ENCODE assay signal across 8 cellular contexts in the genomic region with DNA sequence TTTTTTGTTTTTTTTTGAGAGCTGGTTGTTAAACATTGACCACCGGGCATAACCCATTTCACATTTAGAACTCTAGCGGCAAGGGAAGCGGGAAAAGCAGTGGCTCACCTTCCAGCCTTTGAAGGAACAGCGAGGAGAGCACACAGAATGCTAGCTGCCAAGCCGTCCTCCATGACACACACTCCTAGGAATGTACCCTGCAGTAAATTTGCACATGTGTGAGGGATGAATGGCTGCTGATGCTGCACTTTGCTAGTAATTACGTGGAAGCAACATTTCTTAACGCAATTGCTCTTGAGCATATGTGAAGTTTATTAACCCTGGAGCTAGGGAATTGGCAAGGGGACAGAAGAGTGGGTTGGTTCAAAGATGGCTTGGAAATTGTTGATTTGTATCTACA.
A peak's percentile ranks its signal among the peaks of the same experiment; 100 is the strongest.
DNase-seq lines count a peak whose midpoint lies in the region; ATAC-seq and TF ChIP-seq lines count a peak whose summit lies in the region.

No MANE protein-coding gene starts in this region.

- intact Hi-C loops in left lung (cut with DNase I) = no loop called here

- no peak overlapping the region for H3K4me3 Mint-ChIP-seq in stimulated activated naive CD8-positive, alpha-beta T cell treated with anti-CD3 and anti-CD28 coated beads, Interleukin-15, Interleukin-2, amounts not matched to agents 100 ng/mL and 50 ng/mL, for 24 hours

- peaks cover 4% of the 10 kb centered on the region for H3K9me3 Mint-ChIP-seq in stimulated activated naive CD8-positive, alpha-beta T cell treated with anti-CD3 and anti-CD28 coated beads, Interleukin-15, Interleukin-2, amounts not matched to agents 100 ng/mL and 50 ng/mL, for 24 hours

- no peak for ATAC-seq in stimulated activated naive CD8-positive, alpha-beta T cell treated with anti-CD3 and anti-CD28 coated beads, Interleukin-15, Interleukin-2, amounts not matched to agents 100 U/mL and 50 U/mL, for 24 hours
- ATAC-seq in left lung (peak; percentile 64), GM18511 (IDR thresholded peaks at IDR 0.05; ENCODE audit: unreplicated experiment) (no peak), HG03460 (IDR thresholded peaks at IDR 0.05; ENCODE audit: unreplicated experiment) (no peak)

- H3K27ac Mint-ChIP-seq in stimulated activated naive CD8-positive, alpha-beta T cell treated with anti-CD3 and anti-CD28 coated beads, Interleukin-15, Interleukin-2, amounts not matched to agents 100 ng/mL and 50 ng/mL, for 24 hours = peak overlapping the region; percentile 97

- H3K9me3 ChIP-seq in left lung = no peaks in the 10 kb centered on the region

- H3K4me3 ChIP-seq in astrocyte of the cerebellum (ENCODE audit: low read depth, low read length) (no peak overlapping the region), left lung (no peak overlapping the region)

- TF ChIP-seq CTCF in astrocyte of the cerebellum (IDR thresholded peaks at IDR 0.05; ENCODE audit: low read depth, low read length, missing control alignments) = no peak
- no peak for TF ChIP-seq CTCF in left lung (IDR thresholded peaks at IDR 0.05)

- no peaks in the 10 kb centered on the region for H3K36me3 ChIP-seq in left lung

- DNase-seq in stimulated activated naive CD8-positive, alpha-beta T cell treated with anti-CD3 and anti-CD28 coated beads, Interleukin-15, Interleukin-2, amounts not matched to agents 100 U/mL and 50 U/mL, for 24 hours = no peak
- DNase-seq in astrocyte of the cerebellum (ENCODE audit: low read depth) = peak; percentile 98
- DNase-seq in left lung = peak in 1 of 2 donors; percentile 34
- DNase-seq in NCI-H526 treated with DMSO at 0.1 percent for 48 hours (lab: John Stamatoyannopoulos, UW) = no peak
- DNase-seq in NCI-H1436 (lab: John Stamatoyannopoulos, UW) = no peak

- H3K27ac ChIP-seq in left lung = peak overlapping the region; percentile 60 to 78

- no peaks in the 10 kb centered on the region for H3K27me3 Mint-ChIP-seq in stimulated activated naive CD8-positive, alpha-beta T cell treated with anti-CD3 and anti-CD28 coated beads, Interleukin-15, Interleukin-2, amounts not matched to agents 100 ng/mL and 50 ng/mL, for 24 hours

- peaks cover 66% of the 10 kb centered on the region for H3K4me1 Mint-ChIP-seq in stimulated activated naive CD8-positive, alpha-beta T cell treated with anti-CD3 and anti-CD28 coated beads, Interleukin-15, Interleukin-2, amounts not matched to agents 100 ng/mL and 50 ng/mL, for 24 hours (ENCODE audit: low read depth)

- no peaks in the 10 kb centered on the region for H3K27me3 ChIP-seq in left lung

- H3K4me1 ChIP-seq in left lung = peaks cover 5 to 55% of the 10 kb centered on the region in 2 donors

- in situ Hi-C loops in astrocyte of the cerebellum (cut with HindIII; ENCODE audit: low sequenced_read_pairs) = loop anchor here (5.0 to 10.0 kb wide), 3 partner anchors 46 to 117 kb away; no protein-coding TSS in a partner anchor

- no peaks in the 10 kb centered on the region for H3K36me3 Mint-ChIP-seq in stimulated activated naive CD8-positive, alpha-beta T cell treated with anti-CD3 and anti-CD28 coated beads, Interleukin-15, Interleukin-2, amounts not matched to agents 100 ng/mL and 50 ng/mL, for 24 hours (ENCODE audit: low read depth)
